ENCODE assay signal across 1 cellular context in the genomic region with DNA sequence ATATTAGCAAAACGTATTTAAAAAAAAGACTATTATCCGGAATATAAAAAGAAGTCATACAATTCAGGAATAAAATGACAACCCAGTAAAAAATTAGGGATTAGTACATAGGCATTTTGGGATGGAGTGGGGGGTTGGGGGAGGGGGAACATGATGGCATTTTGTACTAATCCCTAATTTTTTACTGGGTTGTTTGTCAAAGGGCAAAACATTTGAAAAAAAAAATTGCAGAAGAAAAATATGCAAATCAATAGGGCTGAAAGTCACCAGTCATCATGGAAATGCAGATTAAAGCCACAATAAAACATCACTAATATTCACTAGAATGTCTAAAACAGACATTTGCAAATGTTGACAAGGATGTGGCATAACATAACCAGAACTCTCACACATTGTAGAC.
A peak's percentile ranks its signal among the peaks of the same experiment; 100 is the strongest.
TF ChIP-seq lines count a peak whose summit lies in the region.

No MANE protein-coding gene starts in this region.

TF ChIP-seq in K562, 482 proteins besides CTCF, POLR2A, EP300 and RAD21 (continued from another document):
- TF ChIP-seq, protein P1, sequence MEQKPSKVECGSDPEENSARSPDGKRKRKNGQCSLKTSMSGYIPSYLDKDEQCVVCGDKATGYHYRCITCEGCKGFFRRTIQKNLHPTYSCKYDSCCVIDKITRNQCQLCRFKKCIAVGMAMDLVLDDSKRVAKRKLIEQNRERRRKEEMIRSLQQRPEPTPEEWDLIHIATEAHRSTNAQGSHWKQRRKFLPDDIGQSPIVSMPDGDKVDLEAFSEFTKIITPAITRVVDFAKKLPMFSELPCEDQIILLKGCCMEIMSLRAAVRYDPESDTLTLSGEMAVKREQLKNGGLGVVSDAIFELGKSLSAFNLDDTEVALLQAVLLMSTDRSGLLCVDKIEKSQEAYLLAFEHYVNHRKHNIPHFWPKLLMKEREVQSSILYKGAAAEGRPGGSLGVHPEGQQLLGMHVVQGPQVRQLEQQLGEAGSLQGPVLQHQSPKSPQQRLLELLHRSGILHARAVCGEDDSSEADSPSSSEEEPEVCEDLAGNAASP (IDR thresholded peaks at IDR 0.05), result no peak
- TF ChIP-seq ZKSCAN1 (IDR thresholded peaks at IDR 0.05; ENCODE audit: low read depth, low read length) (no peak), CBX8 (IDR thresholded peaks at IDR 0.05; ENCODE audit: borderline replicate concordance, extremely low read depth, low read depth, low read length, poor library complexity, severe bottlenecking) (no peak), SP1 (CRISPR knock-in tag; IDR thresholded peaks at IDR 0.05) (no peak), PHTF2 (CRISPR knock-in tag; IDR thresholded peaks at IDR 0.05) (no peak), NFXL1 (CRISPR knock-in tag; IDR thresholded peaks at IDR 0.05) (no peak), TCF3 (CRISPR knock-in tag; IDR thresholded peaks at IDR 0.05) (no peak), ZFP36 (IDR thresholded peaks at IDR 0.05; ENCODE audit: low read depth, low read length, partially characterized antibody) (peak; percentile 26), ASH1L (IDR thresholded peaks at IDR 0.05; ENCODE audit: borderline replicate concordance, low read depth, partially characterized antibody) (no peak), ZNF124 (CRISPR knock-in tag; IDR thresholded peaks at IDR 0.05) (no peak), ILF3 (IDR thresholded peaks at IDR 0.05; ENCODE audit: borderline replicate concordance) (no peak), HNRNPK (IDR thresholded peaks at IDR 0.05; ENCODE audit: low read depth, low read length, poor library complexity, severe bottlenecking) (peak; percentile 65), RBM25 (IDR thresholded peaks at IDR 0.05; ENCODE audit: low read depth, low read length, severe bottlenecking) (peak; percentile 49)
- TF ChIP-seq, protein P2, sequence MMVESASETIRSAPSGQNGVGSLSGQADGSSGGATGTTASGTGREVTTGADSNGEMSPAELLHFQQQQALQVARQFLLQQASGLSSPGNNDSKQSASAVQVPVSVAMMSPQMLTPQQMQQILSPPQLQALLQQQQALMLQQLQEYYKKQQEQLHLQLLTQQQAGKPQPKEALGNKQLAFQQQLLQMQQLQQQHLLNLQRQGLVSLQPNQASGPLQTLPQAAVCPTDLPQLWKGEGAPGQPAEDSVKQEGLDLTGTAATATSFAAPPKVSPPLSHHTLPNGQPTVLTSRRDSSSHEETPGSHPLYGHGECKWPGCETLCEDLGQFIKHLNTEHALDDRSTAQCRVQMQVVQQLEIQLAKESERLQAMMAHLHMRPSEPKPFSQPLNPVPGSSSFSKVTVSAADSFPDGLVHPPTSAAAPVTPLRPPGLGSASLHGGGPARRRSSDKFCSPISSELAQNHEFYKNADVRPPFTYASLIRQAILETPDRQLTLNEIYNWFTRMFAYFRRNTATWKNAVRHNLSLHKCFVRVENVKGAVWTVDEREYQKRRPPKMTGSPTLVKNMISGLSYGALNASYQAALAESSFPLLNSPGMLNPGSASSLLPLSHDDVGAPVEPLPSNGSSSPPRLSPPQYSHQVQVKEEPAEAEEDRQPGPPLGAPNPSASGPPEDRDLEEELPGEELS (CRISPR knock-in tag; IDR thresholded peaks at IDR 0.05; ENCODE audit: borderline replicate concordance), result no peak
- TF ChIP-seq, protein P3, sequence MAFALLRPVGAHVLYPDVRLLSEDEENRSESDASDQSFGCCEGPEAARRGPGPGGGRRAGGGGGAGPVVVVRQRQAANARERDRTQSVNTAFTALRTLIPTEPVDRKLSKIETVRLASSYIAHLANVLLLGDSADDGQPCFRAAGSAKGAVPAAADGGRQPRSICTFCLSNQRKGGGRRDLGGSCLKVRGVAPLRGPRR (CRISPR knock-in tag; IDR thresholded peaks at IDR 0.05), result no peak
- TF ChIP-seq, protein P4, sequence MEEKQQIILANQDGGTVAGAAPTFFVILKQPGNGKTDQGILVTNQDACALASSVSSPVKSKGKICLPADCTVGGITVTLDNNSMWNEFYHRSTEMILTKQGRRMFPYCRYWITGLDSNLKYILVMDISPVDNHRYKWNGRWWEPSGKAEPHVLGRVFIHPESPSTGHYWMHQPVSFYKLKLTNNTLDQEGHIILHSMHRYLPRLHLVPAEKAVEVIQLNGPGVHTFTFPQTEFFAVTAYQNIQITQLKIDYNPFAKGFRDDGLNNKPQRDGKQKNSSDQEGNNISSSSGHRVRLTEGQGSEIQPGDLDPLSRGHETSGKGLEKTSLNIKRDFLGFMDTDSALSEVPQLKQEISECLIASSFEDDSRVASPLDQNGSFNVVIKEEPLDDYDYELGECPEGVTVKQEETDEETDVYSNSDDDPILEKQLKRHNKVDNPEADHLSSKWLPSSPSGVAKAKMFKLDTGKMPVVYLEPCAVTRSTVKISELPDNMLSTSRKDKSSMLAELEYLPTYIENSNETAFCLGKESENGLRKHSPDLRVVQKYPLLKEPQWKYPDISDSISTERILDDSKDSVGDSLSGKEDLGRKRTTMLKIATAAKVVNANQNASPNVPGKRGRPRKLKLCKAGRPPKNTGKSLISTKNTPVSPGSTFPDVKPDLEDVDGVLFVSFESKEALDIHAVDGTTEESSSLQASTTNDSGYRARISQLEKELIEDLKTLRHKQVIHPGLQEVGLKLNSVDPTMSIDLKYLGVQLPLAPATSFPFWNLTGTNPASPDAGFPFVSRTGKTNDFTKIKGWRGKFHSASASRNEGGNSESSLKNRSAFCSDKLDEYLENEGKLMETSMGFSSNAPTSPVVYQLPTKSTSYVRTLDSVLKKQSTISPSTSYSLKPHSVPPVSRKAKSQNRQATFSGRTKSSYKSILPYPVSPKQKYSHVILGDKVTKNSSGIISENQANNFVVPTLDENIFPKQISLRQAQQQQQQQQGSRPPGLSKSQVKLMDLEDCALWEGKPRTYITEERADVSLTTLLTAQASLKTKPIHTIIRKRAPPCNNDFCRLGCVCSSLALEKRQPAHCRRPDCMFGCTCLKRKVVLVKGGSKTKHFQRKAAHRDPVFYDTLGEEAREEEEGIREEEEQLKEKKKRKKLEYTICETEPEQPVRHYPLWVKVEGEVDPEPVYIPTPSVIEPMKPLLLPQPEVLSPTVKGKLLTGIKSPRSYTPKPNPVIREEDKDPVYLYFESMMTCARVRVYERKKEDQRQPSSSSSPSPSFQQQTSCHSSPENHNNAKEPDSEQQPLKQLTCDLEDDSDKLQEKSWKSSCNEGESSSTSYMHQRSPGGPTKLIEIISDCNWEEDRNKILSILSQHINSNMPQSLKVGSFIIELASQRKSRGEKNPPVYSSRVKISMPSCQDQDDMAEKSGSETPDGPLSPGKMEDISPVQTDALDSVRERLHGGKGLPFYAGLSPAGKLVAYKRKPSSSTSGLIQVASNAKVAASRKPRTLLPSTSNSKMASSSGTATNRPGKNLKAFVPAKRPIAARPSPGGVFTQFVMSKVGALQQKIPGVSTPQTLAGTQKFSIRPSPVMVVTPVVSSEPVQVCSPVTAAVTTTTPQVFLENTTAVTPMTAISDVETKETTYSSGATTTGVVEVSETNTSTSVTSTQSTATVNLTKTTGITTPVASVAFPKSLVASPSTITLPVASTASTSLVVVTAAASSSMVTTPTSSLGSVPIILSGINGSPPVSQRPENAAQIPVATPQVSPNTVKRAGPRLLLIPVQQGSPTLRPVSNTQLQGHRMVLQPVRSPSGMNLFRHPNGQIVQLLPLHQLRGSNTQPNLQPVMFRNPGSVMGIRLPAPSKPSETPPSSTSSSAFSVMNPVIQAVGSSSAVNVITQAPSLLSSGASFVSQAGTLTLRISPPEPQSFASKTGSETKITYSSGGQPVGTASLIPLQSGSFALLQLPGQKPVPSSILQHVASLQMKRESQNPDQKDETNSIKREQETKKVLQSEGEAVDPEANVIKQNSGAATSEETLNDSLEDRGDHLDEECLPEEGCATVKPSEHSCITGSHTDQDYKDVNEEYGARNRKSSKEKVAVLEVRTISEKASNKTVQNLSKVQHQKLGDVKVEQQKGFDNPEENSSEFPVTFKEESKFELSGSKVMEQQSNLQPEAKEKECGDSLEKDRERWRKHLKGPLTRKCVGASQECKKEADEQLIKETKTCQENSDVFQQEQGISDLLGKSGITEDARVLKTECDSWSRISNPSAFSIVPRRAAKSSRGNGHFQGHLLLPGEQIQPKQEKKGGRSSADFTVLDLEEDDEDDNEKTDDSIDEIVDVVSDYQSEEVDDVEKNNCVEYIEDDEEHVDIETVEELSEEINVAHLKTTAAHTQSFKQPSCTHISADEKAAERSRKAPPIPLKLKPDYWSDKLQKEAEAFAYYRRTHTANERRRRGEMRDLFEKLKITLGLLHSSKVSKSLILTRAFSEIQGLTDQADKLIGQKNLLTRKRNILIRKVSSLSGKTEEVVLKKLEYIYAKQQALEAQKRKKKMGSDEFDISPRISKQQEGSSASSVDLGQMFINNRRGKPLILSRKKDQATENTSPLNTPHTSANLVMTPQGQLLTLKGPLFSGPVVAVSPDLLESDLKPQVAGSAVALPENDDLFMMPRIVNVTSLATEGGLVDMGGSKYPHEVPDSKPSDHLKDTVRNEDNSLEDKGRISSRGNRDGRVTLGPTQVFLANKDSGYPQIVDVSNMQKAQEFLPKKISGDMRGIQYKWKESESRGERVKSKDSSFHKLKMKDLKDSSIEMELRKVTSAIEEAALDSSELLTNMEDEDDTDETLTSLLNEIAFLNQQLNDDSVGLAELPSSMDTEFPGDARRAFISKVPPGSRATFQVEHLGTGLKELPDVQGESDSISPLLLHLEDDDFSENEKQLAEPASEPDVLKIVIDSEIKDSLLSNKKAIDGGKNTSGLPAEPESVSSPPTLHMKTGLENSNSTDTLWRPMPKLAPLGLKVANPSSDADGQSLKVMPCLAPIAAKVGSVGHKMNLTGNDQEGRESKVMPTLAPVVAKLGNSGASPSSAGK (IDR thresholded peaks at IDR 0.05), result no peak
- TF ChIP-seq, protein P5, sequence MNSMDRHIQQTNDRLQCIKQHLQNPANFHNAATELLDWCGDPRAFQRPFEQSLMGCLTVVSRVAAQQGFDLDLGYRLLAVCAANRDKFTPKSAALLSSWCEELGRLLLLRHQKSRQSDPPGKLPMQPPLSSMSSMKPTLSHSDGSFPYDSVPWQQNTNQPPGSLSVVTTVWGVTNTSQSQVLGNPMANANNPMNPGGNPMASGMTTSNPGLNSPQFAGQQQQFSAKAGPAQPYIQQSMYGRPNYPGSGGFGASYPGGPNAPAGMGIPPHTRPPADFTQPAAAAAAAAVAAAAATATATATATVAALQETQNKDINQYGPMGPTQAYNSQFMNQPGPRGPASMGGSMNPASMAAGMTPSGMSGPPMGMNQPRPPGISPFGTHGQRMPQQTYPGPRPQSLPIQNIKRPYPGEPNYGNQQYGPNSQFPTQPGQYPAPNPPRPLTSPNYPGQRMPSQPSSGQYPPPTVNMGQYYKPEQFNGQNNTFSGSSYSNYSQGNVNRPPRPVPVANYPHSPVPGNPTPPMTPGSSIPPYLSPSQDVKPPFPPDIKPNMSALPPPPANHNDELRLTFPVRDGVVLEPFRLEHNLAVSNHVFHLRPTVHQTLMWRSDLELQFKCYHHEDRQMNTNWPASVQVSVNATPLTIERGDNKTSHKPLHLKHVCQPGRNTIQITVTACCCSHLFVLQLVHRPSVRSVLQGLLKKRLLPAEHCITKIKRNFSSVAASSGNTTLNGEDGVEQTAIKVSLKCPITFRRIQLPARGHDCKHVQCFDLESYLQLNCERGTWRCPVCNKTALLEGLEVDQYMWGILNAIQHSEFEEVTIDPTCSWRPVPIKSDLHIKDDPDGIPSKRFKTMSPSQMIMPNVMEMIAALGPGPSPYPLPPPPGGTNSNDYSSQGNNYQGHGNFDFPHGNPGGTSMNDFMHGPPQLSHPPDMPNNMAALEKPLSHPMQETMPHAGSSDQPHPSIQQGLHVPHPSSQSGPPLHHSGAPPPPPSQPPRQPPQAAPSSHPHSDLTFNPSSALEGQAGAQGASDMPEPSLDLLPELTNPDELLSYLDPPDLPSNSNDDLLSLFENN (IDR thresholded peaks at IDR 0.05; ENCODE audit: low read depth in 2 of 2, low read length in 2 of 2), result no peak
